20 cellular contexts compared by ENCODE assay signal in genomic region chr22:17575151-17575550, GRCh38. TPM values are rescaled to one million over a fixed set of nuclear protein-coding genes. Genes with fewer than 3 reads are reported as not detected.
"Had no signal": no experiment of that assay in that cellular context is flagged by ENCODE, and none has a peak within 500 bp of the region (broad histone marks: within the 10 kb centered on the region; RNA-seq: fewer than 3 reads in every experiment).

No MANE protein-coding gene starts in this region.

- H3K36me3 Mint-ChIP-seq: activated naive CD4-positive, alpha-beta T cell treated with anti-CD3 and anti-CD28 coated beads, Interleukin-2, amount 50 U/mL, for 72 hours; stimulated activated naive B cell treated with anti-CD40 and anti-IgM and Interleukin-4, amounts not matched to agents 10 μg/mL and 1 μg/mL and 100 μg/mL, for 72 hours; T-cell had no signal

- DNase-seq: activated CD4-positive, alpha-beta T cell treated with anti-CD3 and anti-CD28 coated beads for 1 hour; activated CD4-positive, alpha-beta T cell treated with anti-CD3 and anti-CD28 coated beads, Interleukin-2, amount 50 U/mL, for 1 hour; activated CD8-positive, alpha-beta memory T cell treated with anti-CD3 and anti-CD28 coated beads for 24 hours; activated CD8-positive, alpha-beta memory T cell treated with anti-CD3 and anti-CD28 coated beads, Interleukin-2, amount 50 U/mL, for 4 hours; activated T-cell treated with anti-CD3 and anti-CD28 coated beads, Interleukin-2, amount 50 U/mL, for 24 hours; colonic mucosa; left ventricle myocardium superior; mammary epithelial cell; right lobe of liver; stimulated activated CD8-positive, alpha-beta memory T cell treated with anti-CD3 and anti-CD28 coated beads, Interleukin-4, amount 100 ng/mL, for 48 hours; stimulated activated naive B cell treated with anti-CD40 and anti-IgM and Interleukin-4, amounts not matched to agents 10 μg/mL and 1 μg/mL and 100 μg/mL, for 72 hours; T-cell; upper lobe of left lung; WERI-Rb-1 had no signal

- H3K4me3 Mint-ChIP-seq: activated T-cell treated with anti-CD3 and anti-CD28 coated beads, Interleukin-2, amount 50 U/mL, for 24 hours; activated T-helper 17 cell treated with anti-CD3 and anti-CD28 coated beads, Interleukin-2, amount 50 U/mL, for 72 hours; stimulated activated naive B cell treated with anti-CD40 and anti-IgM and Interleukin-4, amounts not matched to agents 10 μg/mL and 1 μg/mL and 100 μg/mL, for 72 hours; T-cell; T-helper 2 cell treated with Interferon-gamma antibody and Interleukin-4, amounts not matched to agents 5 μg/mL and 100 μg/mL, for 36 hours had no signal

- H3K4me1 Mint-ChIP-seq: activated T-helper 17 cell treated with anti-CD3 and anti-CD28 coated beads, Interleukin-2, amount 50 U/mL, for 72 hours; stimulated activated naive B cell treated with anti-CD40 and anti-IgM and Interleukin-4, amounts not matched to agents 10 μg/mL and 1 μg/mL and 100 μg/mL, for 72 hours; T-cell had no signal

- H3K9me3 Mint-ChIP-seq: activated naive CD4-positive, alpha-beta T cell treated with anti-CD3 and anti-CD28 coated beads, Interleukin-2, amount 50 U/mL, for 72 hours; activated T-cell treated with anti-CD3 and anti-CD28 coated beads, Interleukin-2, amount 50 U/mL, for 24 hours; activated T-helper 17 cell treated with anti-CD3 and anti-CD28 coated beads, Interleukin-2, amount 50 U/mL, for 72 hours; stimulated activated naive B cell treated with anti-CD40 and anti-IgM and Interleukin-4, amounts not matched to agents 10 μg/mL and 1 μg/mL and 100 μg/mL, for 72 hours; T-cell; T-helper 2 cell treated with Interferon-gamma antibody and Interleukin-4, amounts not matched to agents 5 μg/mL and 100 μg/mL, for 36 hours had no signal

- H3K27me3 ChIP-seq: cardiac muscle cell, colonic mucosa, esophagus muscularis mucosa, right lobe of liver, upper lobe of left lung had no signal

- H3K36me3 ChIP-seq: cardiac muscle cell, colonic mucosa, esophagus muscularis mucosa, upper lobe of left lung, WERI-Rb-1 had no signal

- H3K4me3 ChIP-seq: cardiac muscle cell, colonic mucosa, esophagus muscularis mucosa, right lobe of liver, skin epidermis, upper lobe of left lung had no signal

- ATAC-seq: activated naive CD4-positive, alpha-beta T cell treated with anti-CD3 and anti-CD28 coated beads, Interleukin-2, amount 50 U/mL, for 72 hours; activated T-helper 17 cell treated with anti-CD3 and anti-CD28 coated beads, Interleukin-2, amount 50 U/mL, for 72 hours; left ventricle myocardium superior; right lobe of liver; stimulated activated naive B cell treated with anti-CD40 and anti-IgM and Interleukin-4, amounts not matched to agents 10 μg/mL and 1 μg/mL and 100 μg/mL, for 72 hours; T-cell had no signal

- H3K27ac ChIP-seq: cardiac muscle cell, colonic mucosa, esophagus muscularis mucosa, right lobe of liver, upper lobe of left lung, WERI-Rb-1 had no signal

- H3K27ac Mint-ChIP-seq: activated naive CD4-positive, alpha-beta T cell treated with anti-CD3 and anti-CD28 coated beads, Interleukin-2, amount 50 U/mL, for 72 hours; activated T-cell treated with anti-CD3 and anti-CD28 coated beads, Interleukin-2, amount 50 U/mL, for 24 hours; activated T-helper 17 cell treated with anti-CD3 and anti-CD28 coated beads, Interleukin-2, amount 50 U/mL, for 72 hours; stimulated activated naive B cell treated with anti-CD40 and anti-IgM and Interleukin-4, amounts not matched to agents 10 μg/mL and 1 μg/mL and 100 μg/mL, for 72 hours; T-cell; T-helper 2 cell treated with Interferon-gamma antibody and Interleukin-4, amounts not matched to agents 5 μg/mL and 100 μg/mL, for 36 hours had no signal

- H3K4me1 ChIP-seq: colonic mucosa had no signal

- H3K9me3 ChIP-seq: colonic mucosa, esophagus muscularis mucosa, right lobe of liver, upper lobe of left lung had no signal

RNA-seq across cellular contexts. Expression of gene SLC25A18, which starts 11.9 kb away (rescaled TPM):
- total RNA-seq: activated naive CD4-positive, alpha-beta T cell treated with anti-CD3 and anti-CD28 coated beads, Interleukin-2, amount 50 U/mL, for 72 hours; activated T-helper 17 cell treated with anti-CD3 and anti-CD28 coated beads, Interleukin-2, amount 50 U/mL, for 72 hours; colonic mucosa; T-cell had no signal
